8 cellular contexts compared by ENCODE assay signal in the genomic region with DNA sequence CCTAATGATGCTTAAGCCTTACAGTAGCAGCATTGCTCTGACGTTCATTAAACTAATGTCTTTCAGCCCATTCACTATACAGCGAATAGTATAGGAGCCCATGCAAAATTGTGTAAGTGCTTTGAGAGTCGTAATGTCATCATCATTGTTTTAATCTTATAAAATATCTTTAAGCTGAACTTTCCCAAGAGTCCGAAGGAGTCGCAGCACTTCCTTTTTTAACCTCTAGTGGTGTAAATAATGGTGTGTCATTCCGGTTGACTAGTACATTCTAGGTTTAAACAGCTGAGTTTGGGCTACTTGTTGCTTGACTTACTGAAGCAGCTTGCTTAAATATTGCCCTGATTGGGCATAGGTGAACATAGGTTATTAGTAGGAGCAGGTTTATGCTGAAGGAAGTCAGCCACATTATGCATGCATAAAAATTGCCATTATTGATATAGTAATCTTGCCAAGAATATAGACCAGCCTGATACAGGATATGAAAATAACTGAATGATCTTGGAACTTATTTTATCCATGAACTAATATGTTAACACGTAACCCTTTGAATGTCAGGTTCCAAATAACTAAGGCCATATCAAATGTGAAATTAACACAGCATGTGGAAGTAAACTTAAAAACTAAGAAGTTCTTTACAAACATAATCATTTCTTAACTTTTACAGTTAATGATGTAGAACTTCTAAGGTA. TPM values are rescaled to one million over a fixed set of nuclear protein-coding genes. Genes with fewer than 3 reads are reported as not detected.
DNase-seq lines count a peak whose midpoint lies in the region; ATAC-seq and TF ChIP-seq lines count a peak whose summit lies in the region.

No MANE protein-coding gene starts in this region.

- no peak for ATAC-seq in GM21576 (IDR thresholded peaks at IDR 0.05; ENCODE audit: unreplicated experiment)
- ATAC-seq in HG02885 (IDR thresholded peaks at IDR 0.05; ENCODE audit: poor library complexity, unreplicated experiment), result no peak

- H3K27me3 ChIP-seq in stomach, result no peaks in the 10 kb centered on the region

- peak overlapping the region; percentile 89 to 94 (median 91) for H3K27ac Mint-ChIP-seq in immature natural killer cell

- TF ChIP-seq CTCF in GM12873 (IDR thresholded peaks at IDR 0.05; ENCODE audit: insufficient read depth, low read depth, low read length, missing control alignments) (peak; percentile 59), stomach (IDR thresholded peaks at IDR 0.05) (peak in 5 of 7 experiments; percentile 6 to 53 (median 41))

- WGBS in stomach, 5 donors, result 2 to 4% (median 2%) methylated on average over 7 of the region's 7 CpGs

- TF ChIP-seq POLR2A in stomach (IDR thresholded peaks at IDR 0.05), result no peak

- peak overlapping the region; percentile 77 to 94 (median 90) for H3K4me3 ChIP-seq in stomach

- H3K9me3 Mint-ChIP-seq in immature natural killer cell, result no peaks in the 10 kb centered on the region

- H3K4me1 Mint-ChIP-seq in immature natural killer cell, result peaks cover 50 to 53% of the 10 kb centered on the region in 2 donors

- no peaks in the 10 kb centered on the region for H3K9me3 ChIP-seq in stomach

- DNase-seq in AG20443 (ENCODE audit: low spot score) (peak; percentile 56), NOMO-1 treated with DMSO at 0.1 percent for 48 hours (lab: John Stamatoyannopoulos, UW; ENCODE audit: unreplicated experiment) (peak; percentile 89), amniotic stem cell (lab: John Stamatoyannopoulos, UW) (peak; percentile 45), immature natural killer cell (peak; percentile 27 to 46 (median 31)), stomach (no peak)

- intact Hi-C loops in stomach (cut with DNase I; ENCODE audit: low total_unique reads), result loop anchor here (10.0 kb wide), 1 partner anchor 60 kb away; no protein-coding TSS in a partner anchor

- peaks cover 14 to 75% (median 42%) of the 10 kb centered on the region in 4 donors for H3K4me1 ChIP-seq in stomach

- no peaks in the 10 kb centered on the region for H3K36me3 ChIP-seq in stomach

- TF ChIP-seq EP300 in stomach (IDR thresholded peaks at IDR 0.05), result no peak

- peaks cover 0 to 3% (median 0%) of the 10 kb centered on the region in 3 donors for H3K36me3 Mint-ChIP-seq in immature natural killer cell

- peak overlapping the region; percentile 83 to 98 (median 92) for H3K4me3 Mint-ChIP-seq in immature natural killer cell

- H3K27me3 Mint-ChIP-seq in immature natural killer cell (ENCODE audit: low read depth in 3 of 3), result peaks cover 0 to 8% (median 0%) of the 10 kb centered on the region in 3 donors

- peak overlapping the region in 4 of 5 donors; percentile 99 for H3K27ac ChIP-seq in stomach

RNA-seq across cellular contexts. Expression of gene WNK1, which starts 2.6 kb away (rescaled TPM):
- polyA plus RNA-seq in immature natural killer cell, result 10 to 100 TPM in 1 of 3 donors, 1 to 10 TPM in 2; 7.5 to 46.5 (median 8.6) TPM
- 100 to 1,000 TPM in 4 of 5 donors, 10 to 100 TPM in 1; 46.3 to 192 (median 162) TPM for total RNA-seq in stomach
- polyA plus RNA-seq in stomach, result 10 to 100 TPM; 13.2 to 32.1 (median 22.4) TPM
